Comparison of ENCODE assay signal across 7 cellular contexts in genomic region chr16:3003582-3004270, GRCh38. TPM values are rescaled to one million over a fixed set of nuclear protein-coding genes. Genes with fewer than 3 reads are reported as not detected.
A peak's percentile ranks its signal among the peaks of the same experiment; 100 is the strongest.
DNase-seq lines count a peak whose midpoint lies in the region; ATAC-seq, FAIRE-seq and TF ChIP-seq lines count a peak whose summit lies in the region.

No MANE protein-coding gene starts in this region.

- CTCF ChIA-PET in T-cell (lab: Charles Lee) = interaction anchor here (0.6 to 1.6 kb wide), 9 partner anchors 19 to 177 kb away, joined by 3 to 29 read pairs (median 3); no protein-coding TSS in a partner anchor

- peaks cover 3 to 20% of the 10 kb centered on the region in 2 donors for H3K27me3 Mint-ChIP-seq in T-cell
- peaks cover 18% of the 10 kb centered on the region for H3K27me3 Mint-ChIP-seq in activated naive CD8-positive, alpha-beta T cell treated with anti-CD3 and anti-CD28 coated beads, Interleukin-2, amount 50 U/mL, for 24 hours

- ATAC-seq in HG02970 (IDR thresholded peaks at IDR 0.05; ENCODE audit: low FRiP score, unreplicated experiment) (peak; percentile 94), T-cell (replicated peaks in 1 of 4) (peak; percentile 97 to 99 (median 98)), heart right ventricle (peak; percentile 97 to 100 (median 99))
- peak; percentile 99 for ATAC-seq in activated naive CD8-positive, alpha-beta T cell treated with anti-CD3 and anti-CD28 coated beads, Interleukin-2, amount 50 U/mL, for 24 hours

- H3K4me1 ChIP-seq in heart right ventricle = peaks cover 0 to 33% (median 9%) of the 10 kb centered on the region in 9 donors

- H3K27ac ChIP-seq in heart right ventricle = no peak overlapping the region

- peaks cover 0 to 62% (median 44%) of the 10 kb centered on the region in 7 donors for H3K27me3 ChIP-seq in heart right ventricle

- no peaks in the 10 kb centered on the region for H3K9me3 ChIP-seq in heart right ventricle

- FAIRE-seq in GM18507 (lab: Jason Lieb, UNC) = peak; percentile 99

- peaks cover 21 to 28% (median 28%) of the 10 kb centered on the region in 3 donors for H3K4me1 Mint-ChIP-seq in T-cell
- H3K4me1 Mint-ChIP-seq in activated naive CD8-positive, alpha-beta T cell treated with anti-CD3 and anti-CD28 coated beads, Interleukin-2, amount 50 U/mL, for 24 hours = peaks cover 23% of the 10 kb centered on the region

- H3K36me3 ChIP-seq in heart right ventricle = peaks cover 0 to 4% (median 0%) of the 10 kb centered on the region in 9 donors

- 8% methylated on average over 50 to 58 of the region's 58 CpGs for WGBS in heart right ventricle, 2 donors

- intact Hi-C loops in heart right ventricle (cut with DNase I) = no loop called here

- H3K4me3 Mint-ChIP-seq in T-cell = peak overlapping the region; percentile 60 to 75 (median 72)
- peak overlapping the region; percentile 51 for H3K4me3 Mint-ChIP-seq in activated naive CD8-positive, alpha-beta T cell treated with anti-CD3 and anti-CD28 coated beads, Interleukin-2, amount 50 U/mL, for 24 hours

- H3K27ac Mint-ChIP-seq in T-cell = no peak overlapping the region
- H3K27ac Mint-ChIP-seq in activated naive CD8-positive, alpha-beta T cell treated with anti-CD3 and anti-CD28 coated beads, Interleukin-2, amount 50 U/mL, for 24 hours = peak overlapping the region; percentile 80

- peak; percentile 9 to 75 (median 59) for TF ChIP-seq CTCF in heart right ventricle (IDR thresholded peaks at IDR 0.05)
- peak; percentile 32 for TF ChIP-seq CTCF in retinal pigment epithelial cell (conservative IDR thresholded peaks at IDR 0.05; ENCODE audit: low read depth, low read length)

- H3K4me3 ChIP-seq in heart right ventricle = peak overlapping the region in 6 of 10 donors; percentile 8 to 36 (median 24)
- no peak overlapping the region for H3K4me3 ChIP-seq in retinal pigment epithelial cell (ENCODE audit: low read length)

- DNase-seq in GM18507 (ENCODE audit: extremely low spot score, insufficient read length, low read depth) = peak; percentile 99
- DNase-seq in NCI-H1694 treated with DMSO at 0.1 percent for 48 hours (lab: John Stamatoyannopoulos, UW) = peak; percentile 97
- DNase-seq in T-cell = peak; percentile 82 to 97 (median 95)
- DNase-seq in activated naive CD8-positive, alpha-beta T cell treated with anti-CD3 and anti-CD28 coated beads, Interleukin-2, amount 50 U/mL, for 24 hours = peak; percentile 95
- peak; percentile 94 to 95 for DNase-seq in heart right ventricle
- peak; percentile 97 for DNase-seq in retinal pigment epithelial cell (ENCODE audit: low read depth)

- POLR2A ChIA-PET in T-cell (lab: Charles Lee) = interaction anchor here in 1 of 2 donors (0.5 kb wide), 1 partner anchor 18 kb away, joined by 3 read pairs; no protein-coding TSS in a partner anchor

- no peaks in the 10 kb centered on the region for H3K36me3 Mint-ChIP-seq in T-cell
- H3K36me3 Mint-ChIP-seq in activated naive CD8-positive, alpha-beta T cell treated with anti-CD3 and anti-CD28 coated beads, Interleukin-2, amount 50 U/mL, for 24 hours (ENCODE audit: low read depth) = no peaks in the 10 kb centered on the region

- H3K9me3 Mint-ChIP-seq in T-cell = no peaks in the 10 kb centered on the region
- H3K9me3 Mint-ChIP-seq in activated naive CD8-positive, alpha-beta T cell treated with anti-CD3 and anti-CD28 coated beads, Interleukin-2, amount 50 U/mL, for 24 hours = no peaks in the 10 kb centered on the region

RNA-seq across cellular contexts. Expression of gene CLDN9, which starts 9.0 kb away (rescaled TPM):
- under 1 TPM in 1 of 5 donors, not detected in 4; 0.16 TPM for total RNA-seq in T-cell
- total RNA-seq in heart right ventricle = 1 to 10 TPM in 3 of 10 donors, under 1 TPM in 7; 0.19 to 1.5 (median 0.79) TPM
- polyA plus RNA-seq in heart right ventricle = 1 to 10 TPM; 1.0 to 3.2 TPM

RNA-seq across cellular contexts. Expression of gene CLDN6, which starts 14.3 kb away (rescaled TPM):
- total RNA-seq in T-cell = 1 to 10 TPM in 1 of 5 donors, under 1 TPM in 2, not detected in 2; 0.30 to 1.1 (median 0.85) TPM
- under 1 TPM in 1 of 10 donors, not detected in 9; 0.28 TPM for total RNA-seq in heart right ventricle
- polyA plus RNA-seq in heart right ventricle = under 1 TPM in 1 of 2 donors, not detected in 1; 0.03 TPM

RNA-seq across cellular contexts. Expression of gene TNFRSF12A, which starts 16.4 kb away (rescaled TPM):
- total RNA-seq in T-cell (1 to 10 TPM in 4 of 5 donors, under 1 TPM in 1; 0.43 to 3.7 (median 2.5) TPM), heart right ventricle (100 to 1,000 TPM in 4 of 10 donors, 10 to 100 TPM in 6; 28.0 to 319 (median 92.3) TPM)
- 100 to 1,000 TPM; 215 to 740 TPM for polyA plus RNA-seq in heart right ventricle

RNA-seq across cellular contexts. Expression of gene HCFC1R1, which starts 20.0 kb away (rescaled TPM):
- total RNA-seq in T-cell = 10 to 100 TPM; 11.4 to 25.9 (median 22.3) TPM
- total RNA-seq in heart right ventricle = 10 to 100 TPM; 41.8 to 62.8 (median 55.8) TPM
- 100 to 1,000 TPM in 1 of 2 donors, 10 to 100 TPM in 1; 71.8 to 370 TPM for polyA plus RNA-seq in heart right ventricle

RNA-seq across cellular contexts. Expression of gene THOC6, which starts 20.1 kb away (rescaled TPM):
- total RNA-seq in T-cell = 10 to 100 TPM; 23.7 to 32.8 (median 31.7) TPM
- total RNA-seq in heart right ventricle = 10 to 100 TPM in 7 of 10 donors, 1 to 10 TPM in 3; 7.0 to 12.5 (median 10.4) TPM
- 10 to 100 TPM; 22.5 to 40.3 TPM for polyA plus RNA-seq in heart right ventricle

Comparison
In these comparisons a context has a peak if more than half of its experiments do, and no peak if none do; other contexts are left out.
1. RNA of gene TNFRSF12A, which starts 16.4 kb away (total RNA-seq): 28.0 to 319 TPM in heart right ventricle; 0.43 to 3.7 TPM in T-cell; every median in the first group is over 4 times any median in the second.
2. Peak in every context shown above with its lines, with median percentiles within 50 percentile points of each other: DNase-seq and ATAC-seq.